In the genomic region with DNA sequence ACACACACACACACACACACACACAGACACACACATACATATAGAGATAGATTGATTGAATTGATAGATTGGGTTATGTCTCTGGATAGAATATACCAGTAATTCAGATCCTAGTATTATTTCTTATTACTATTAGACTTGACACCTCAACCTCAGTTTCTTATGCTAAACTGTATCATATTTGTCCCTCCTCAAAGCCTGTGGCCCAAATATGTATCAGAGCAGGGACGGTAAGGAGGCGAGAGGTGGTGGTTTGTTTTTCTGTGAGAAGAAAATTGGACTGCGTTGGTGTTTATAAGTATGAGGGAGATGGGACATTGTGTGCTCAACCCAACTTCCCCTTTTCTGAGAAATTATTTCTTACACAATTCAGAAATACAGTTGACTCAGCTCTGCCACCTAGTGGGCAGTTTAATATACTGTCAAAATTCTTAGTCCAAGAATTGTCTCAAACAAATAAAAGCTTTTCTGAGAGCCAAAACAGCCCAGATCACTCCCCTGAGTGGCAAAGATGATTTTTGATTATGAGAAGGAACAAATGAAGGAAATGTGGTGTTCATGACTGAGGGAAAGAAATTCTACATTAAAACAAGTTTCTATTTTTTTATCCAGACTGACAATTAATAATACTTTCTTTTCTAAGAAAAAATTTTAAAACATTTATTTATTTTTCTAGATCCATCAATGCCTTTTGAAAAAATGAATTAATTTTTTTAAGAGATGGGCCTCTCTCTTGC, we compare ENCODE assay signal across 8 cellular contexts. TPM values are rescaled to one million over a fixed set of nuclear protein-coding genes. Genes with fewer than 3 reads are reported as not detected.
DNase-seq lines count a peak whose midpoint lies in the region; ATAC-seq and TF ChIP-seq lines count a peak whose summit lies in the region.

No MANE protein-coding gene starts in this region.

- no peak overlapping the region for H3K4me3 ChIP-seq in right lobe of liver

- H3K9me3 ChIP-seq in right lobe of liver = no peaks in the 10 kb centered on the region

- 0% methylated on average over 3 of the region's 3 CpGs for WGBS in right lobe of liver (ENCODE audit: insufficient coverage, low coverage, low lambda C conversion rate, missing lambda C conversion rate)

- ATAC-seq in HG03066 (IDR thresholded peaks at IDR 0.05; ENCODE audit: low read depth, unreplicated experiment) = peak; percentile 58
- peak; percentile 86 to 96 (median 92) for ATAC-seq in right lobe of liver
- ATAC-seq in HG02759 (IDR thresholded peaks at IDR 0.05; ENCODE audit: unreplicated experiment) = no peak

- TF ChIP-seq CTCF in right lobe of liver (IDR thresholded peaks at IDR 0.05) = peak; percentile 86 to 98 (median 88)

- H3K4me1 ChIP-seq in right lobe of liver = peaks cover 0 to 6% (median 1%) of the 10 kb centered on the region in 4 donors

- TF ChIP-seq POLR2A in right lobe of liver (IDR thresholded peaks at IDR 0.05) = peak; percentile 89

- no peaks in the 10 kb centered on the region for H3K27me3 ChIP-seq in right lobe of liver

- intact Hi-C loops in right lobe of liver (cut with DNase I) = no loop called here

- no peaks in the 10 kb centered on the region for H3K36me3 ChIP-seq in right lobe of liver

- peak; percentile 34 for DNase-seq in DMS 273 treated with DMSO at 0.1 percent for 48 hours (lab: John Stamatoyannopoulos, UW)
- peak; percentile 96 for DNase-seq in NCI-H345 treated with DMSO at 0.1 percent for 48 hours (lab: John Stamatoyannopoulos, UW; ENCODE audit: unreplicated experiment)
- peak; percentile 60 for DNase-seq in activated CD4-positive, CD25-positive, alpha-beta regulatory T cell treated with anti-CD3 and anti-CD28 coated beads, Interleukin-2, amount 50 U/mL, for 72 hours
- DNase-seq in dedifferentiated amniotic fluid mesenchymal stem cell (ENCODE audit: extremely low spot score) = peak; percentile 91
- peak in 1 of 3 donors; percentile 63 for DNase-seq in right lobe of liver
- peak in 2 of 3 donors; percentile 67 to 72 for DNase-seq in stimulated activated CD4-positive, alpha-beta T cell treated with anti-CD3 and anti-CD28 coated beads, TNF-alpha, amount 100 ng/mL, for 48 hours (ENCODE audit: low read depth in 3 of 3)

- peak overlapping the region; percentile 59 to 84 (median 75) for H3K27ac ChIP-seq in right lobe of liver

RNA-seq across cellular contexts. Expression of a gene that starts 10.8 kb away (rescaled TPM):
- 100 to 1,000 TPM in 3 of 6 experiments, 10 to 100 TPM in 3; 56.3 to 398 (median 134) TPM for total RNA-seq in right lobe of liver

RNA-seq across cellular contexts. Expression of a gene that starts 14.3 kb away (rescaled TPM):
- 100 to 1,000 TPM in 4 of 6 experiments, 10 to 100 TPM in 2; 53.0 to 215 (median 109) TPM for total RNA-seq in right lobe of liver

RNA-seq across cellular contexts. Expression of a gene that starts 42.7 kb away (rescaled TPM):
- total RNA-seq in right lobe of liver = 10 to 100 TPM in 4 of 6 experiments, 1 to 10 TPM in 2; 8.4 to 14.3 (median 11.9) TPM

RNA-seq across cellular contexts. Expression of a gene that starts 42.8 kb away (rescaled TPM):
- under 1 TPM in 5 of 6 experiments, not detected in 1; 0.14 to 0.88 (median 0.22) TPM for total RNA-seq in right lobe of liver

RNA-seq across cellular contexts. Expression of a gene that starts 49.4 kb away (rescaled TPM):
- total RNA-seq in right lobe of liver = 10 to 100 TPM; 10.6 to 11.9 (median 11.0) TPM
